ENCODE assay signal across 23 cellular contexts in genomic region chr17:75468779-75469373, GRCh38. TPM values are rescaled to one million over a fixed set of nuclear protein-coding genes. Genes with fewer than 3 reads are reported as not detected.
DNase-seq lines count a peak whose midpoint lies in the region; ATAC-seq and FAIRE-seq lines count a peak whose summit lies in the region.
"Had no signal": no experiment of that assay in that cellular context is flagged by ENCODE, and none has a peak within 500 bp of the region (broad histone marks: within the 10 kb centered on the region; RNA-seq: fewer than 3 reads in every experiment).

No MANE protein-coding gene starts in this region.

- peak; percentile 42 for FAIRE-seq in urothelium cell line (lab: Jason Lieb, UNC)
- FAIRE-seq: small intestine had no signal

- peaks cover 4 to 31% of the 10 kb centered on the region in 2 donors for H3K36me3 ChIP-seq in neuronal stem cell (replicated peaks in 1 of 2; ENCODE audit: control insufficient read depth in 2 of 2, insufficient read depth in 2 of 2, low read length in 2 of 2)

- no peak overlapping the region for H2BK12ac ChIP-seq in neuronal stem cell (ENCODE audit: low read length)

- no peak overlapping the region for H4K91ac ChIP-seq in neuronal stem cell (ENCODE audit: low read depth, low read length, poor library complexity)

- no peak overlapping the region for H3K9ac ChIP-seq in neuronal stem cell (ENCODE audit: low read depth, low read length, poor library complexity)

- H3K79me1 ChIP-seq in neuronal stem cell (ENCODE audit: low read depth, low read length): no peaks in the 10 kb centered on the region

- no peaks in the 10 kb centered on the region for H3K27me3 ChIP-seq in neuronal stem cell (ENCODE audit: control insufficient read depth in 3 of 3, insufficient read depth in 3 of 3, low read depth in 1 of 3, low read length in 3 of 3)

- intact Hi-C loops in Right ventricle myocardium superior (cut with DNase I): no loop called here
- intact Hi-C loops in cardiac septum (cut with DNase I): no loop called here

- no peak for DNase-seq in Right ventricle myocardium superior
- DNase-seq in cardiac septum (ENCODE audit: low spot score): no peak
- DNase-seq in neuronal stem cell (ENCODE audit: low spot score): no peak
- DNase-seq in urothelium cell line (ENCODE audit: low spot score): no peak
- no peak for DNase-seq in NCI-H524 (lab: John Stamatoyannopoulos, UW)
- no peak for DNase-seq in DMS153 treated with DMSO at 0.1 percent for 48 hours (lab: John Stamatoyannopoulos, UW; ENCODE audit: unreplicated experiment)
- DNase-seq: 8988T; activated CD4-positive, alpha-beta T cell treated with anti-CD3 and anti-CD28 coated beads for 1 hour; activated naive CD8-positive, alpha-beta T cell treated with anti-CD3 and anti-CD28 coated beads for 36 hours; COR-L47; foreskin fibroblast; islet precursor cell; mesendoderm; NCI-H1105 treated with DMSO at 0.1 percent for 48 hours; NCI-H2107; NCI-H510A treated with DMSO at 0.1 percent for 48 hours; SHP77; small intestine; stimulated activated CD4-positive, alpha-beta T cell treated with anti-CD3 and anti-CD28 coated beads, Interleukin-4, amount 100 ng/mL, for 1 hour had no signal

- no peak overlapping the region for H3K14ac ChIP-seq in neuronal stem cell (ENCODE audit: low read length)

- H2BK15ac ChIP-seq in neuronal stem cell (ENCODE audit: low read length): no peak overlapping the region

- peak overlapping the region; percentile 35 for H3K18ac ChIP-seq in neuronal stem cell (ENCODE audit: low read length)

- ATAC-seq in Right ventricle myocardium superior (ENCODE audit: poor library complexity) (peak; percentile 27), esophagus mucosa (peak; percentile 39), GM21576 (IDR thresholded peaks at IDR 0.05; ENCODE audit: unreplicated experiment) (no peak)
- ATAC-seq: HCT116; natural killer cell treated with Interleukin-12 subunit alpha and Interleukin-12 subunit beta and Interleukin-15 and Interleukin-18, amount 100 ng/mL, for 72 hours had no signal

- H3K23ac ChIP-seq in neuronal stem cell (ENCODE audit: low read depth, low read length, poor library complexity): no peak overlapping the region

- H2AFZ ChIP-seq in neuronal stem cell (ENCODE audit: low read length): no peak overlapping the region

- H3K4me1 ChIP-seq in neuronal stem cell (ENCODE audit: control insufficient read depth in 2 of 2, insufficient read depth in 1 of 2, low read depth in 1 of 2, low read length in 2 of 2): no peaks in the 10 kb centered on the region

- H3K9me3 ChIP-seq in neuronal stem cell (replicated peaks in 1 of 2; ENCODE audit: control insufficient read depth in 2 of 2, insufficient read depth in 1 of 2, low read depth in 1 of 2, low read length in 2 of 2): no peaks in the 10 kb centered on the region

- no peak overlapping the region for H2BK120ac ChIP-seq in neuronal stem cell (ENCODE audit: low read depth, low read length)

- H4K8ac ChIP-seq in neuronal stem cell (ENCODE audit: low read depth, low read length): no peak overlapping the region

- no CpG with 5 or more reads among the region's 13 CpGs for WGBS in neuronal stem cell (ENCODE audit: extremely low coverage in 2 of 2, insufficient read length in 2 of 2, insufficient replicate concordance in 1 of 2), 2 donors

- H2AK5ac ChIP-seq in neuronal stem cell (ENCODE audit: low read depth, low read length): no peak overlapping the region

- no peak overlapping the region for H3K4me2 ChIP-seq in neuronal stem cell (ENCODE audit: insufficient read depth, low read length, poor library complexity, severe bottlenecking)

- no peak overlapping the region for H3K4me3 ChIP-seq in neuronal stem cell (ENCODE audit: low read length in 2 of 2)

- H3K27ac ChIP-seq in neuronal stem cell (replicated peaks; ENCODE audit: low read length): no peak overlapping the region

- H2BK5ac ChIP-seq in neuronal stem cell (ENCODE audit: low read length): no peak overlapping the region

- H3K4ac ChIP-seq in neuronal stem cell (ENCODE audit: low read length): no peak overlapping the region

RNA-seq across cellular contexts. Expression of gene TMEM94, which starts 12.4 kb away (rescaled TPM):
- total RNA-seq in Right ventricle myocardium superior (38.0 TPM), cardiac septum (56.6 TPM), esophagus mucosa (36.2 TPM)
- 63.4 TPM for polyA plus RNA-seq in neuronal stem cell (2013, experiment 1 of 2)
- polyA plus RNA-seq in neuronal stem cell (2013, experiment 2 of 2): 59.4 TPM

RNA-seq across cellular contexts. Expression of gene CASKIN2, which starts 46.5 kb away (rescaled TPM):
- total RNA-seq in Right ventricle myocardium superior (33.3 TPM), cardiac septum (48.2 TPM), esophagus mucosa (13.9 TPM)
- polyA plus RNA-seq in neuronal stem cell (2013, experiment 1 of 2): 7.5 TPM
- polyA plus RNA-seq in neuronal stem cell (2013, experiment 2 of 2): 7.9 TPM

RNA-seq across cellular contexts. Expression of gene TSEN54, which starts 47.5 kb away (rescaled TPM):
- total RNA-seq in Right ventricle myocardium superior: 5.6 TPM
- total RNA-seq in cardiac septum: 7.7 TPM
- 23.2 TPM for total RNA-seq in esophagus mucosa
- 21.2 TPM for polyA plus RNA-seq in neuronal stem cell (2013, experiment 1 of 2)
- polyA plus RNA-seq in neuronal stem cell (2013, experiment 2 of 2): 24.0 TPM

RNA-seq across cellular contexts. Expression of gene LLGL2, which starts 56.6 kb away (rescaled TPM):
- total RNA-seq in Right ventricle myocardium superior (3.6 TPM), cardiac septum (4.7 TPM), esophagus mucosa (82.1 TPM)
- 25.2 TPM for polyA plus RNA-seq in neuronal stem cell (2013, experiment 1 of 2)
- polyA plus RNA-seq in neuronal stem cell (2013, experiment 2 of 2): 26.4 TPM
